ENCODE assay signal across 17 cellular contexts in genomic region chr18:55324166-55324565, GRCh38.
A peak's percentile ranks its signal among the peaks of the same experiment; 100 is the strongest.
DNase-seq lines count a peak whose midpoint lies in the region; ATAC-seq lines count a peak whose summit lies in the region.
"Had no signal": no experiment of that assay in that cellular context is flagged by ENCODE, and none has a peak within 500 bp of the region (broad histone marks: within the 10 kb centered on the region; RNA-seq: fewer than 3 reads in every experiment).

No MANE protein-coding gene starts in this region.

- H3K4me3 Mint-ChIP-seq in activated T-helper 1 cell treated with anti-CD3 and anti-CD28 coated beads, Interleukin-12 subunit alpha, Interleukin-12 subunit beta, Interleukin-2, Interleukin-4 antibody, amounts not matched to agents 30 ng/mL and 10 ng/mL and 1 ng/mL, durations not matched to agents 14 hours and 24 hours and 36 hours = no peak overlapping the region
- H3K4me3 Mint-ChIP-seq: CD8-positive, alpha-beta memory T cell; naive thymus-derived CD4-positive, alpha-beta T cell; T-helper 17 cell had no signal

- H3K36me3 Mint-ChIP-seq in activated T-helper 1 cell treated with anti-CD3 and anti-CD28 coated beads, Interleukin-12 subunit alpha, Interleukin-12 subunit beta, Interleukin-2, Interleukin-4 antibody, amounts not matched to agents 30 ng/mL and 10 ng/mL and 1 ng/mL, durations not matched to agents 14 hours and 24 hours and 36 hours (ENCODE audit: low read depth) = no peaks in the 10 kb centered on the region
- H3K36me3 Mint-ChIP-seq: CD8-positive, alpha-beta memory T cell; naive thymus-derived CD4-positive, alpha-beta T cell had no signal

- peaks cover 11% of the 10 kb centered on the region for H3K4me1 Mint-ChIP-seq in activated T-helper 1 cell treated with anti-CD3 and anti-CD28 coated beads, Interleukin-12 subunit alpha, Interleukin-12 subunit beta, Interleukin-2, Interleukin-4 antibody, amounts not matched to agents 30 ng/mL and 10 ng/mL and 1 ng/mL, durations not matched to agents 14 hours and 24 hours and 36 hours (ENCODE audit: low read depth)

- no peaks in the 10 kb centered on the region for H3K9me3 Mint-ChIP-seq in activated T-helper 1 cell treated with anti-CD3 and anti-CD28 coated beads, Interleukin-12 subunit alpha, Interleukin-12 subunit beta, Interleukin-2, Interleukin-4 antibody, amounts not matched to agents 30 ng/mL and 10 ng/mL and 1 ng/mL, durations not matched to agents 14 hours and 24 hours and 36 hours

- peaks cover 32% of the 10 kb centered on the region for H3K27me3 Mint-ChIP-seq in activated T-helper 1 cell treated with anti-CD3 and anti-CD28 coated beads, Interleukin-12 subunit alpha, Interleukin-12 subunit beta, Interleukin-2, Interleukin-4 antibody, amounts not matched to agents 30 ng/mL and 10 ng/mL and 1 ng/mL, durations not matched to agents 14 hours and 24 hours and 36 hours (ENCODE audit: insufficient read depth)

- no peak overlapping the region for H3K27ac Mint-ChIP-seq in activated T-helper 1 cell treated with anti-CD3 and anti-CD28 coated beads, Interleukin-12 subunit alpha, Interleukin-12 subunit beta, Interleukin-2, Interleukin-4 antibody, amounts not matched to agents 30 ng/mL and 10 ng/mL and 1 ng/mL, durations not matched to agents 14 hours and 24 hours and 36 hours
- H3K27ac Mint-ChIP-seq: CD8-positive, alpha-beta memory T cell; naive thymus-derived CD4-positive, alpha-beta T cell; T-helper 17 cell had no signal

- intact Hi-C loops in activated T-helper 1 cell treated with anti-CD3 and anti-CD28 coated beads, Interleukin-12 subunit alpha, Interleukin-12 subunit beta, Interleukin-2, Interleukin-4 antibody, amounts not matched to agents 30 ng/mL and 10 ng/mL and 1 ng/mL, durations not matched to agents 14 hours and 24 hours and 36 hours (cut with micrococcal nuclease) = no loop called here

- DNase-seq in NCI-H2107 treated with DMSO at 0.1 percent for 48 hours (lab: John Stamatoyannopoulos, UW; ENCODE audit: unreplicated experiment) (peak; percentile 67), NCI-H2107 (lab: John Stamatoyannopoulos, UW) (no peak), RPMI8226 (peak; percentile 33), medulla oblongata (ENCODE audit: extremely low spot score) (peak; percentile 35), superior temporal gyrus (ENCODE audit: extremely low spot score) (peak; percentile 78), left lobe of liver (ENCODE audit: low spot score) (no peak)
- DNase-seq in activated T-helper 1 cell treated with anti-CD3 and anti-CD28 coated beads, Interleukin-12 subunit alpha, Interleukin-12 subunit beta, Interleukin-2, Interleukin-4 antibody, amounts not matched to agents 30 ng/mL and 10 ng/mL and 1 ng/mL, durations not matched to agents 14 hours and 24 hours and 36 hours (ENCODE audit: low spot score) = no peak
- DNase-seq: activated gamma-delta T cell; CD8-positive, alpha-beta memory T cell; EL; kidney glomerular epithelial cell; naive thymus-derived CD4-positive, alpha-beta T cell; NCI-H2171; SHP77; T-helper 17 cell; trophoblast cell had no signal

- ATAC-seq in GM19467 (IDR thresholded peaks at IDR 0.05; ENCODE audit: unreplicated experiment) = no peak
- no peak for ATAC-seq in left lobe of liver
- ATAC-seq: naive thymus-derived CD4-positive, alpha-beta T cell; T-helper 17 cell had no signal

Comparison
In these comparisons a context has a peak if more than half of its experiments do, and no peak if none do; other contexts are left out.
1. DNase-seq: peak in NCI-H2107 treated with DMSO at 0.1 percent for 48 hours (single experiment), RPMI8226 (single experiment), medulla oblongata (single experiment) and superior temporal gyrus (single experiment); none in NCI-H2107 (single experiment), activated T-helper 1 cell treated with anti-CD3 and anti-CD28 coated beads, Interleukin-12 subunit alpha, Interleukin-12 subunit beta, Interleukin-2, Interleukin-4 antibody, amounts not matched to agents 30 ng/mL and 10 ng/mL and 1 ng/mL, durations not matched to agents 14 hours and 24 hours and 36 hours (single experiment) and left lobe of liver (single experiment).